In genomic region chr5:37248387-37248969, GRCh38 we compare ENCODE assay signal across 8 cellular contexts. TPM values are rescaled to one million over a fixed set of nuclear protein-coding genes. Genes with fewer than 3 reads are reported as not detected.
DNase-seq lines count a peak whose midpoint lies in the region; ATAC-seq and TF ChIP-seq lines count a peak whose summit lies in the region.

No MANE protein-coding gene starts in this region.

- H3K27ac Mint-ChIP-seq in activated T-cell treated with anti-CD3 and anti-CD28 coated beads, Interleukin-2, amount 50 U/mL, for 72 hours = peak overlapping the region; percentile 57
- H3K27ac Mint-ChIP-seq in stimulated activated memory B cell treated with anti-CD40 and anti-IgM and Interleukin-4, amounts not matched to agents 10 μg/mL and 1 μg/mL and 100 μg/mL, for 72 hours = peak overlapping the region; percentile 83

- no peaks in the 10 kb centered on the region for H3K79me2 ChIP-seq in HCT116 (ENCODE audit: insufficient read depth, low read length)

- CTCF ChIA-PET in HCT116 (lab: Charles Lee) = no interaction called here

- H3K27ac ChIP-seq in HCT116 (ENCODE audit: low read depth, low read length) (peak overlapping the region; percentile 86), iPS-18a (ENCODE audit: low read length) (no peak overlapping the region)

- H3K27me3 ChIP-seq in HCT116 (ENCODE audit: insufficient read depth, low read length) (no peaks in the 10 kb centered on the region), iPS-18a (ENCODE audit: control insufficient read depth, insufficient read depth, low read length) (no peaks in the 10 kb centered on the region)

- no peak overlapping the region for H2AFZ ChIP-seq in HCT116 (ENCODE audit: low read depth, low read length, poor library complexity, severe bottlenecking)

- peaks cover 8% of the 10 kb centered on the region for H3K4me1 Mint-ChIP-seq in activated T-cell treated with anti-CD3 and anti-CD28 coated beads, Interleukin-2, amount 50 U/mL, for 72 hours (ENCODE audit: low read depth)
- peaks cover 6% of the 10 kb centered on the region for H3K4me1 Mint-ChIP-seq in stimulated activated memory B cell treated with anti-CD40 and anti-IgM and Interleukin-4, amounts not matched to agents 10 μg/mL and 1 μg/mL and 100 μg/mL, for 72 hours

- RAD21 ChIA-PET in HCT116 (lab: Charles Lee; ENCODE audit: low non-redundant PET in 1 of 2, low total read pairs in 2 of 2, uncharacterized antibody in 2 of 2, unreplicated experiment in 2 of 2) = no interaction called here

- peak overlapping the region; percentile 76 for H3K4me2 ChIP-seq in HCT116 (ENCODE audit: low read length)

- peak overlapping the region; percentile 78 for H3K9ac ChIP-seq in HCT116 (ENCODE audit: low read length)
- H3K9ac ChIP-seq in iPS-18a (ENCODE audit: low read length) = peak overlapping the region; percentile 40

- no peaks in the 10 kb centered on the region for H3K27me3 Mint-ChIP-seq in activated T-cell treated with anti-CD3 and anti-CD28 coated beads, Interleukin-2, amount 50 U/mL, for 72 hours (ENCODE audit: low read depth)
- H3K27me3 Mint-ChIP-seq in stimulated activated memory B cell treated with anti-CD40 and anti-IgM and Interleukin-4, amounts not matched to agents 10 μg/mL and 1 μg/mL and 100 μg/mL, for 72 hours = no peaks in the 10 kb centered on the region

- DNase-seq in AG09309 (ENCODE audit: low read depth) (no peak), HCT116 (ENCODE audit: low read depth, low spot score) (no peak), COLO829 (ENCODE audit: low spot score) (no peak), T1000 (lab: John Stamatoyannopoulos, UW) (no peak)
- peak in 1 of 2 donors; percentile 9 for DNase-seq in activated T-cell treated with anti-CD3 and anti-CD28 coated beads, Interleukin-2, amount 50 U/mL, for 72 hours

- H3K4me3 Mint-ChIP-seq in activated T-cell treated with anti-CD3 and anti-CD28 coated beads, Interleukin-2, amount 50 U/mL, for 72 hours = peak overlapping the region; percentile 80 to 87
- peak overlapping the region; percentile 94 for H3K4me3 Mint-ChIP-seq in stimulated activated memory B cell treated with anti-CD40 and anti-IgM and Interleukin-4, amounts not matched to agents 10 μg/mL and 1 μg/mL and 100 μg/mL, for 72 hours

- TF ChIP-seq RAD21 in HCT116 (IDR thresholded peaks at IDR 0.05; ENCODE audit: low read depth) = no peak

- no peaks in the 10 kb centered on the region for H3K9me3 Mint-ChIP-seq in activated T-cell treated with anti-CD3 and anti-CD28 coated beads, Interleukin-2, amount 50 U/mL, for 72 hours
- H3K9me3 Mint-ChIP-seq in stimulated activated memory B cell treated with anti-CD40 and anti-IgM and Interleukin-4, amounts not matched to agents 10 μg/mL and 1 μg/mL and 100 μg/mL, for 72 hours = no peaks in the 10 kb centered on the region

- H3K36me3 Mint-ChIP-seq in activated T-cell treated with anti-CD3 and anti-CD28 coated beads, Interleukin-2, amount 50 U/mL, for 72 hours (ENCODE audit: insufficient read depth in 2 of 2) = no peaks in the 10 kb centered on the region
- no peaks in the 10 kb centered on the region for H3K36me3 Mint-ChIP-seq in stimulated activated memory B cell treated with anti-CD40 and anti-IgM and Interleukin-4, amounts not matched to agents 10 μg/mL and 1 μg/mL and 100 μg/mL, for 72 hours

- no peaks in the 10 kb centered on the region for H3K9me2 ChIP-seq in HCT116 (ENCODE audit: insufficient read depth)

- ATAC-seq in HCT116 (no peak), esophagus mucosa (no peak)
- no peak for ATAC-seq in activated T-cell treated with anti-CD3 and anti-CD28 coated beads, Interleukin-2, amount 50 U/mL, for 72 hours (replicated peaks in 1 of 2)
- ATAC-seq in stimulated activated memory B cell treated with anti-CD40 and anti-IgM and Interleukin-4, amounts not matched to agents 10 μg/mL and 1 μg/mL and 100 μg/mL, for 72 hours = no peak

- intact Hi-C loops in HCT116 (cut with micrococcal nuclease) = no loop called here

- H4K20me1 ChIP-seq in HCT116 (ENCODE audit: insufficient read depth) = no peaks in the 10 kb centered on the region

- no peak for TF ChIP-seq POLR2A in HCT116 (IDR thresholded peaks at IDR 0.05; ENCODE audit: borderline replicate concordance, extremely low read depth, insufficient read depth, insufficient read length)

- TF ChIP-seq CTCF in AG09309 (IDR thresholded peaks at IDR 0.05; ENCODE audit: control insufficient read depth, insufficient read depth, low read depth, low read length, missing control alignments) (no peak), HCT116 (IDR thresholded peaks at IDR 0.05 in 2 of 3, conservative IDR thresholded peaks at IDR 0.05 in 1 of 3; ENCODE audit: borderline replicate concordance in 1 of 3, insufficient read depth in 1 of 3, low read depth in 2 of 3, low read length in 2 of 3) (no peak)

- H3K9me3 ChIP-seq in HCT116 (ENCODE audit: control insufficient read depth in 1 of 2, insufficient read depth in 1 of 2, low read depth in 1 of 2, low read length in 2 of 2) (no peaks in the 10 kb centered on the region), iPS-18a (ENCODE audit: control insufficient read depth, low read depth, low read length) (no peaks in the 10 kb centered on the region)

- H3K4me3 ChIP-seq in AG09309 (ENCODE audit: control insufficient read depth, low read depth, low read length) (peak overlapping the region; percentile 65), HCT116 (replicated peaks in 1 of 2; ENCODE audit: low read depth in 1 of 2, low read length in 2 of 2) (peak overlapping the region; percentile 73 to 76), iPS-18a (ENCODE audit: low read length) (peak overlapping the region; percentile 65)

- H3K36me3 ChIP-seq in HCT116 (ENCODE audit: control insufficient read depth in 1 of 2, insufficient read depth in 2 of 2, low read length in 2 of 2) (no peaks in the 10 kb centered on the region), iPS-18a (ENCODE audit: control insufficient read depth, low read depth, low read length) (no peaks in the 10 kb centered on the region)

- POLR2A ChIA-PET in HCT116 (lab: Charles Lee) = interaction anchor here (1.2 kb wide), 1 partner anchor 177 kb away, joined by 3 read pairs; no protein-coding TSS in a partner anchor

- peaks cover 4 to 13% of the 10 kb centered on the region in 2 experiments; a peak in 2 of 4 replicates for H3K4me1 ChIP-seq in HCT116 (ENCODE audit: control insufficient read depth in 1 of 2, insufficient read depth in 2 of 2, low read length in 2 of 2)
- H3K4me1 ChIP-seq in iPS-18a (ENCODE audit: control insufficient read depth, low read depth, low read length) = no peaks in the 10 kb centered on the region

- BruUV-seq in HCT116 (replicated peaks; lab: Mats Ljungman, UMichigan) = TSS peak; percentile 51

TF ChIP-seq in HCT116, 20 proteins besides CTCF, POLR2A, EP300 and RAD21 (continues in another document):
- TF ChIP-seq TCF7L2 (IDR thresholded peaks at IDR 0.05; ENCODE audit: borderline replicate concordance, extremely low read depth, insufficient read depth, insufficient read length) (no peak), REST (IDR thresholded peaks at IDR 0.05; ENCODE audit: low read depth) (no peak), EZH2phosphoT487 (IDR thresholded peaks at IDR 0.05; ENCODE audit: borderline replicate concordance) (no peak), MAX (IDR thresholded peaks at IDR 0.05) (no peak), EGR1 (IDR thresholded peaks at IDR 0.05; ENCODE audit: low read depth) (no peak), ELF1 (IDR thresholded peaks at IDR 0.05; ENCODE audit: borderline replicate concordance, low read depth) (no peak), SP1 (IDR thresholded peaks at IDR 0.05; ENCODE audit: low read depth) (no peak), ZNF274 (IDR thresholded peaks at IDR 0.05; ENCODE audit: low read depth, low read length) (no peak), JUND (IDR thresholded peaks at IDR 0.05) (no peak), FOSL1 (IDR thresholded peaks at IDR 0.05; ENCODE audit: low read depth) (no peak), CBX3 (IDR thresholded peaks at IDR 0.05; ENCODE audit: low read depth) (no peak)

RNA-seq across cellular contexts. Expression of gene CPLANE1, which starts 0.7 kb away (rescaled TPM):
- total RNA-seq in HCT116 (2021; ENCODE audit: unreplicated experiment) (3.5 TPM), esophagus mucosa (5.7 TPM)
- 1.0 and 1.3 TPM in 2 replicates for polyA plus RNA-seq in HCT116 (2012)
- 1 to 10 TPM; 5.9 to 9.0 TPM for total RNA-seq in activated T-cell treated with anti-CD3 and anti-CD28 coated beads, Interleukin-2, amount 50 U/mL, for 72 hours
